17 cellular contexts compared by ENCODE assay signal in the genomic region with DNA sequence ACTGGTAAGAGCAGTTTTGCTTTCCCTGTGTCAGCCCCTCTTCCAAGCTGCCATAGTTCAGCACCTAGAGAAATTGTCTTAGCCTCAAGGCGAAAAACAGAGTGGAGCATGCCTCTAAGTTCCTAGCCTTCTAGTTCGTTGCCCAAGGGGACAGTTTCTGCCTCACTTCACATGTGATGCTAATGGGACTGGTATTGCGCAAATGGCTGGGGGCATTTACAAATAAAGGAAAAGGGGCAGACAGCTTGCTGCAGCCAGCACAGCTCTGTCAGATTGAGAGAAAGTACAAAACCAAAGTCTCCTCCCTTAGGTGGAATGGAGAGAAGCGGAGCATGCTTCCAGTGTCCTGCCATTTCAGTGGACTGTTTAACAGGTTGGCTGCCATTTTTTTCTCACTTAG.
"Had no signal": no experiment of that assay in that cellular context is flagged by ENCODE, and none has a peak within 500 bp of the region (broad histone marks: within the 10 kb centered on the region; RNA-seq: fewer than 3 reads in every experiment).

No MANE protein-coding gene starts in this region.

- H3K27me3 ChIP-seq: neutrophil, right atrium auricular region, tibial artery, upper lobe of left lung, uterus had no signal

- H3K4me3 ChIP-seq: coronary artery, left ventricle myocardium inferior, psoas muscle, right atrium auricular region, smooth muscle cell, tibial artery, upper lobe of left lung, uterus had no signal

- H3K9me3 ChIP-seq: neutrophil, tibial artery, upper lobe of left lung, uterus had no signal

- ATAC-seq: left cardiac atrium; naive thymus-derived CD4-positive, alpha-beta T cell; psoas muscle; stimulated activated memory B cell treated with anti-CD40 and anti-IgM and Interleukin-4, amounts not matched to agents 10 μg/mL and 1 μg/mL and 100 μg/mL, for 72 hours had no signal

- H3K4me2 ChIP-seq: smooth muscle cell had no signal

- DNase-seq: effector CD4-positive, alpha-beta T cell; immature natural killer cell; kidney; left cardiac atrium; left ventricle myocardium inferior; naive thymus-derived CD4-positive, alpha-beta T cell; nephron progenitor cell; psoas muscle; stimulated activated CD4-positive, alpha-beta T cell treated with anti-CD3 and anti-CD28 coated beads, Interleukin-2, amount 100 ng/mL, for 48 hours; tibial artery; upper lobe of left lung; uterus had no signal

- H3K36me3 ChIP-seq: left ventricle myocardium inferior, neutrophil, right atrium auricular region, tibial artery, upper lobe of left lung, uterus had no signal

- H3K27ac ChIP-seq: coronary artery, left ventricle myocardium inferior, neutrophil, psoas muscle, right atrium auricular region, tibial artery, upper lobe of left lung, uterus had no signal

- H3K4me1 ChIP-seq: left ventricle myocardium inferior, psoas muscle, right atrium auricular region, tibial artery, upper lobe of left lung, uterus had no signal
